In the genomic region with DNA sequence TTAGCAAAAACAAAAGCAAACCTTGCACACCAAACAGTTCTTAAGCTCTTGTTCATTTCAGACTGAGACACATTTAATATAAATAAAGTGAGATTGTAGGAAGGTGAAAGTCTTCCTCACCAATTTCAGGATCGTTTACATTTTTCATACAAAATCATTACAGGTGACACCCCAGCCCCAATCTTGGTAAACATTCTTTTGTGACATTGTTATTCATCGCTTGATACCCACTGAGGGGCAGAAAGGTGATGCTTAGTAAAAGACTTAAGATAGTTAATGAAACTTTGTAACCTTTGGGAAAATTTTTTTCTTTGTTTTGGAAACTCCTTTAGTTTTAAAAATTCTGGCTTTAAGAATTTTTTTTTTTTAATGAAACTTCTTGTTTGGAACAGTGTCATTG, we compare ENCODE assay signal across 8 cellular contexts. TPM values are rescaled to one million over a fixed set of nuclear protein-coding genes. Genes with fewer than 3 reads are reported as not detected.
DNase-seq lines count a peak whose midpoint lies in the region; ATAC-seq and TF ChIP-seq lines count a peak whose summit lies in the region.

No MANE protein-coding gene starts in this region.

- H3K9me3 Mint-ChIP-seq in chondrocyte (ENCODE audit: low read depth), result no peaks in the 10 kb centered on the region

- peak overlapping the region; percentile 98 for H3K4me3 Mint-ChIP-seq in chondrocyte (ENCODE audit: unreplicated experiment)

- H3K4me3 ChIP-seq in AG09309 (ENCODE audit: control insufficient read depth, low read depth, low read length) (peak overlapping the region; percentile 89), LNCaP clone FGC (ENCODE audit: low read depth, low read length) (peak overlapping the region; percentile 98)

- H3K27me3 Mint-ChIP-seq in chondrocyte (ENCODE audit: low read depth), result no peaks in the 10 kb centered on the region

- no peak for TF ChIP-seq CTCF in AG09309 (IDR thresholded peaks at IDR 0.05; ENCODE audit: control insufficient read depth, insufficient read depth, low read depth, low read length, missing control alignments)
- TF ChIP-seq CTCF in LNCaP clone FGC (IDR thresholded peaks at IDR 0.05; ENCODE audit: control insufficient read depth, extremely low read depth, insufficient read depth), result no peak
- no peak for TF ChIP-seq CTCF in chondrocyte (IDR thresholded peaks at IDR 0.05)

- DNase-seq in AG09309 (ENCODE audit: low read depth) (no peak), LNCaP clone FGC (ENCODE audit: low read depth) (no peak), chondrocyte (ENCODE audit: low spot score) (no peak), myocyte (ENCODE audit: low read depth) (peak; percentile 6), midbrain (lab: John Stamatoyannopoulos, UW) (no peak), hepatic stellate cell (ENCODE audit: low spot score) (no peak)

- H3K4me1 Mint-ChIP-seq in chondrocyte (ENCODE audit: low read depth), result peaks cover 45% of the 10 kb centered on the region

- peak overlapping the region; percentile 90 for H3K27ac Mint-ChIP-seq in chondrocyte (ENCODE audit: unreplicated experiment)

- no peak for ATAC-seq in GM21717 (IDR thresholded peaks at IDR 0.05; ENCODE audit: unreplicated experiment)
- ATAC-seq in GM18861 (IDR thresholded peaks at IDR 0.05; ENCODE audit: unreplicated experiment), result no peak

- H3K36me3 Mint-ChIP-seq in chondrocyte (ENCODE audit: low read depth), result no peaks in the 10 kb centered on the region

RNA-seq across cellular contexts. Expression of gene ARID2, which starts 1.9 kb away (rescaled TPM):
- total RNA-seq in chondrocyte (23.0 to 34.5 TPM (median 25.1 TPM) in 3 replicates), myocyte (15.8 and 17.8 TPM in 2 replicates)
- polyA plus RNA-seq in myocyte (2012), result 5.9 TPM
